In the genomic region with DNA sequence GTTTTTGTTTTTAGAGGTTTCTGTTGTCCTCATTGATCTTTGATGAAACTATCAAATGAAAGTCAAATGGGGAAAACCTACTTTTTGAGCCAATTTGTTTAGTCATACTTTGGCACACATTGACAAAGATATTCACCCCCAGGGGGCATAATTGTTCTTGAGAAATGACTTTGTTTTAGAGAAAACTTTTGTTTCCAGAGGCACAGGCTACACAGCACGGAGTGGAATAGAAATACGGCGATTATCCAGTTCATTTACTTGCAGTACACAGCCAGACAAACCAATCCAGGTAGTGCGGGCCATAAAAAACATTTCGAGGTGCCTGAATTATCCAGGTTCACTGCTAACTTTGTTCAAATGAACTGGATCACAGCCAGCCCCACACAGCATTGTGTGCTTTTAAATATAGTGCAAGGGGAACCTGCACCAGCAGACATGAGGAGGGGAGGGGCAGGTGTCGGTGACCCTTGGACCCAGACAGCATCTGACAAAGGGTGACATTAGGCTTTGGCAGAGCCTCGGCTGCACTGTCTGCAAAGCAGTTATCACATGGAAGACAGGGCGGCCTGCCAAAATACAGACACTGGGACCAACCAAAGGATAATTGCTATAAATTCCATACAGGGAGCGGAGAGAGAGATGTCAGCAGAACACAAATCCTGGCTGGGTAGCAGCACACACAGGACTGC, we compare ENCODE assay signal across 10 cellular contexts.
DNase-seq lines count a peak whose midpoint lies in the region; ATAC-seq, FAIRE-seq and TF ChIP-seq lines count a peak whose summit lies in the region.
"Had no signal": no experiment of that assay in that cellular context is flagged by ENCODE, and none has a peak within 500 bp of the region (broad histone marks: within the 10 kb centered on the region; RNA-seq: fewer than 3 reads in every experiment).

No MANE protein-coding gene starts in this region.

- no peak for FAIRE-seq in GM19239 (lab: Jason Lieb, UNC)
- FAIRE-seq: H1 had no signal

- no peak overlapping the region for H3K4me3 ChIP-seq in mucosa of descending colon
- H3K4me3 ChIP-seq: ovary had no signal

- no peak overlapping the region for H3K4me3 Mint-ChIP-seq in T-helper 2 cell treated with Interferon-gamma antibody and Interleukin-4, amounts not matched to agents 5 μg/mL and 100 μg/mL, for 36 hours

- peak; percentile 66 for DNase-seq in NCI-H146 (lab: John Stamatoyannopoulos, UW)
- peak; percentile 35 for DNase-seq in dermis blood vessel endothelial cell
- peak; percentile 54 to 79 (median 68) for DNase-seq in mucosa of descending colon
- no peak for DNase-seq in HCEC 1CT
- DNase-seq in GM19239 (ENCODE audit: insufficient read length, low spot score), result no peak
- no peak for DNase-seq in head of caudate nucleus
- no peak for DNase-seq in T-helper 2 cell treated with Interferon-gamma antibody and Interleukin-4, amounts not matched to agents 5 μg/mL and 100 μg/mL, for 36 hours (ENCODE audit: low spot score)
- DNase-seq: ovary had no signal

- H3K27ac Mint-ChIP-seq in T-helper 2 cell treated with Interferon-gamma antibody and Interleukin-4, amounts not matched to agents 5 μg/mL and 100 μg/mL, for 36 hours, result no peak overlapping the region

- no peaks in the 10 kb centered on the region for H3K36me3 Mint-ChIP-seq in T-helper 2 cell treated with Interferon-gamma antibody and Interleukin-4, amounts not matched to agents 5 μg/mL and 100 μg/mL, for 36 hours (ENCODE audit: low read depth)

- H3K4me1 Mint-ChIP-seq in T-helper 2 cell treated with Interferon-gamma antibody and Interleukin-4, amounts not matched to agents 5 μg/mL and 100 μg/mL, for 36 hours (ENCODE audit: low read depth), result no peaks in the 10 kb centered on the region

- ATAC-seq in GM21786 (IDR thresholded peaks at IDR 0.05; ENCODE audit: unreplicated experiment) (peak; percentile 34), mucosa of descending colon (peak; percentile 92)

- H3K4me1 ChIP-seq in mucosa of descending colon (ENCODE audit: low read depth), result peaks cover 5% of the 10 kb centered on the region

- no peaks in the 10 kb centered on the region for H3K9me3 ChIP-seq in mucosa of descending colon
- H3K9me3 ChIP-seq: ovary had no signal

- TF ChIP-seq CTCF in mucosa of descending colon (IDR thresholded peaks at IDR 0.05), result no peak

- H3K27me3 Mint-ChIP-seq in T-helper 2 cell treated with Interferon-gamma antibody and Interleukin-4, amounts not matched to agents 5 μg/mL and 100 μg/mL, for 36 hours (ENCODE audit: low read depth), result no peaks in the 10 kb centered on the region

- intact Hi-C loops in mucosa of descending colon (cut with DNase I, micrococcal nuclease), result no loop called here
- intact Hi-C loops in head of caudate nucleus (cut with DNase I), result no loop called here

- H3K36me3 ChIP-seq in mucosa of descending colon (ENCODE audit: low read depth), result no peaks in the 10 kb centered on the region
- H3K36me3 ChIP-seq: ovary had no signal

- no peaks in the 10 kb centered on the region for H3K9me3 Mint-ChIP-seq in T-helper 2 cell treated with Interferon-gamma antibody and Interleukin-4, amounts not matched to agents 5 μg/mL and 100 μg/mL, for 36 hours

Comparison
In these comparisons a context has a peak if more than half of its experiments do, and no peak if none do; other contexts are left out.
1. DNase-seq: peak in NCI-H146 (single experiment), dermis blood vessel endothelial cell (single experiment) and mucosa of descending colon (3 of 3); none in HCEC 1CT (single experiment), GM19239 (single experiment), head of caudate nucleus (0 of 42) and T-helper 2 cell treated with Interferon-gamma antibody and Interleukin-4, amounts not matched to agents 5 μg/mL and 100 μg/mL, for 36 hours (single experiment).